ENCODE assay signal across 10 cellular contexts in the genomic region with DNA sequence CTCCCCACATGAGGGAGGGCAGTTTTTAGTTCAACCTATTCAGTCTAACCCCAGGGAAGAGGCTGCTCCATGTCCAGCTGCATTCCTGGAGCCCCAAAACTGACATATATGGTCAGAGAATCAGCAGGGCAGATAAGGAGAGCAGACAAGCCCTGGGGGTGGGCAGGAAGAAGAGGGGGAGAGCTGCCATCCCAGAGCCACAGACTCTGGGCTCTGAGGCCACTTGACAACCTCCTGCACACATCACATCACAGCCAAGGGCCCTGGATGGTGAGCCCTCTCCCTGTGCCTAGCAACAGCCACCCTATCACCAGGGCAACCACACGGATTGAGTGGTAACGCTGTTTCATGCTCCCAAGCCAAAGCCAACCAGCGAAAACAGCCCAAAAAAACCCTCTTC. TPM values are rescaled to one million over a fixed set of nuclear protein-coding genes. Genes with fewer than 3 reads are reported as not detected.
DNase-seq lines count a peak whose midpoint lies in the region; ATAC-seq, FAIRE-seq and TF ChIP-seq lines count a peak whose summit lies in the region.
"Had no signal": no experiment of that assay in that cellular context is flagged by ENCODE, and none has a peak within 500 bp of the region (broad histone marks: within the 10 kb centered on the region; RNA-seq: fewer than 3 reads in every experiment).

No MANE protein-coding gene starts in this region.

- ATAC-seq in K562: no peak
- ATAC-seq in memory B cell (ENCODE audit: low read depth): no peak
- ATAC-seq in GM19023 (IDR thresholded peaks at IDR 0.05; ENCODE audit: unreplicated experiment): no peak

- CTCF ChIA-PET in activated CD4-positive, alpha-beta T cell treated with anti-CD3 and anti-CD28 coated beads, Interleukin-2, amount 10 ng/mL, durations not matched to agents 7 days and 5 days (lab: Charles Lee): interaction anchor here (0.6 to 1.1 kb wide), 4 partner anchors 9 to 602 kb away, joined by 3 to 6 read pairs (median 3); no protein-coding TSS in a partner anchor
- CTCF ChIA-PET in K562 (lab: Yijun Ruan, JAX; ENCODE audit: low intra/inter-chr PET ratio) (no interaction called here), Calu3 (lab: Charles Lee) (no interaction called here)

- no peaks in the 10 kb centered on the region for H3K27me3 ChIP-seq in K562 (ENCODE audit: control insufficient read depth in 2 of 2, insufficient read depth in 2 of 2, low read length in 2 of 2)

- no peak overlapping the region for H3K4me3 Mint-ChIP-seq in activated CD4-positive, alpha-beta T cell treated with anti-CD3 and anti-CD28 coated beads, Interleukin-2, amount 10 ng/mL, durations not matched to agents 7 days and 5 days
- no peak overlapping the region for H3K4me3 Mint-ChIP-seq in memory B cell
- H3K4me3 Mint-ChIP-seq in Calu3 (ENCODE audit: low read depth, unreplicated experiment): no peak overlapping the region

- TF ChIP-seq CTCF in K562 (IDR thresholded peaks at IDR 0.05 in 2 of 3, conservative IDR thresholded peaks at IDR 0.05 in 1 of 3; ENCODE audit: insufficient read depth in 2 of 3, low read depth in 1 of 3, low read length in 3 of 3) (no peak), Calu3 (IDR thresholded peaks at IDR 0.05; ENCODE audit: unreplicated experiment) (no peak)

- H3K4me1 ChIP-seq in K562 (replicated peaks in 1 of 2; ENCODE audit: control insufficient read depth in 2 of 2, insufficient read depth in 2 of 2, low read length in 2 of 2): peaks cover 24 to 37% of the 10 kb centered on the region in 2 experiments

- no peak for TF ChIP-seq EP300 in K562 (IDR thresholded peaks at IDR 0.05; ENCODE audit: low read length)

- no peaks in the 10 kb centered on the region for H3K27me3 Mint-ChIP-seq in activated CD4-positive, alpha-beta T cell treated with anti-CD3 and anti-CD28 coated beads, Interleukin-2, amount 10 ng/mL, durations not matched to agents 7 days and 5 days
- H3K27me3 Mint-ChIP-seq in memory B cell (no peaks in the 10 kb centered on the region), Calu3 (ENCODE audit: unreplicated experiment) (no peaks in the 10 kb centered on the region)

- no peak overlapping the region for H3K4me2 ChIP-seq in K562 (ENCODE audit: insufficient read depth, low read length)

- peaks cover 39% of the 10 kb centered on the region for H3K4me1 Mint-ChIP-seq in activated CD4-positive, alpha-beta T cell treated with anti-CD3 and anti-CD28 coated beads, Interleukin-2, amount 10 ng/mL, durations not matched to agents 7 days and 5 days
- H3K4me1 Mint-ChIP-seq in memory B cell (peaks cover 17% of the 10 kb centered on the region), Calu3 (ENCODE audit: low read depth, unreplicated experiment) (peaks cover 10% of the 10 kb centered on the region)

- intact Hi-C loops in K562 (cut with micrococcal nuclease): no loop called here
- intact Hi-C loops in Calu3 (cut with micrococcal nuclease; ENCODE audit: unreplicated experiment): no loop called here

- no peaks in the 10 kb centered on the region for H3K9me3 Mint-ChIP-seq in activated CD4-positive, alpha-beta T cell treated with anti-CD3 and anti-CD28 coated beads, Interleukin-2, amount 10 ng/mL, durations not matched to agents 7 days and 5 days
- H3K9me3 Mint-ChIP-seq in memory B cell (no peaks in the 10 kb centered on the region), Calu3 (ENCODE audit: low read depth, unreplicated experiment) (no peaks in the 10 kb centered on the region)

- no peaks in the 10 kb centered on the region for H3K9me3 ChIP-seq in K562 (replicated peaks; ENCODE audit: control insufficient read depth, insufficient read depth, low read depth, low read length)

- no peaks in the 10 kb centered on the region for H3K9me1 ChIP-seq in K562 (ENCODE audit: control insufficient read depth, insufficient read depth, low read length)

- POLR2A ChIA-PET in activated CD4-positive, alpha-beta T cell treated with anti-CD3 and anti-CD28 coated beads, Interleukin-2, amount 10 ng/mL, durations not matched to agents 7 days and 5 days (lab: Charles Lee): no interaction called here
- POLR2A ChIA-PET in K562 (lab: Yijun Ruan, JAX): interaction anchor here (0.6 to 1.8 kb wide), 4 partner anchors 12 to 1024 kb away, joined by 3 to 4 read pairs (median 4); no protein-coding TSS in a partner anchor

- TF ChIP-seq RAD21 in K562 (CRISPR knock-in tag; conservative IDR thresholded peaks at IDR 0.05 in 1 of 2, IDR thresholded peaks at IDR 0.05 in 1 of 2): no peak

- TF ChIP-seq POLR2A in K562 (conservative IDR thresholded peaks at IDR 0.05): no peak

- BruUV-seq in K562 (replicated peaks; lab: Mats Ljungman, UMichigan) (no TSS peak), Calu3 (replicated peaks; lab: Mats Ljungman, UMichigan) (no TSS peak)

- in situ Hi-C loops in K562 (cut with MboI): no loop called here

- H4K20me1 ChIP-seq in K562 (replicated peaks; ENCODE audit: control insufficient read depth, insufficient read depth, low read length): no peaks in the 10 kb centered on the region

- peaks cover 34% of the 10 kb centered on the region for H3K36me3 ChIP-seq in K562 (ENCODE audit: control insufficient read depth, insufficient read depth, low read length)

- peak overlapping the region in 1 of 2 experiments; percentile 80; a peak in 2 of 4 replicates for H3K9ac ChIP-seq in K562 (ENCODE audit: insufficient read depth in 1 of 2, low read depth in 2 of 2, low read length in 2 of 2)

- no peak for DNase-seq in activated CD4-positive, alpha-beta T cell treated with anti-CD3 and anti-CD28 coated beads, Interleukin-2, amount 10 ng/mL, durations not matched to agents 7 days and 5 days
- no peak for DNase-seq in activated CD4-positive, alpha-beta T cell treated with anti-CD3 and anti-CD28 coated beads for 4 hours
- DNase-seq in K562 (ENCODE audit: extremely low read depth in 1 of 4, low spot score in 3 of 4) (no peak), memory B cell (ENCODE audit: low spot score in 2 of 2) (no peak), substantia nigra (lab: John Stamatoyannopoulos, UW) (peak in 32 of 49 donors; percentile 24 to 83 (median 48)), Calu3 (no peak), NCI-H2227 treated with DMSO at 0.1 percent for 48 hours (lab: John Stamatoyannopoulos, UW) (no peak)
- DNase-seq: activated T-cell treated with anti-CD3 and anti-CD28 coated beads, Interleukin-2, amount 50 U/mL, for 48 hours had no signal

- peak overlapping the region; percentile 72 for H3K27ac Mint-ChIP-seq in activated CD4-positive, alpha-beta T cell treated with anti-CD3 and anti-CD28 coated beads, Interleukin-2, amount 10 ng/mL, durations not matched to agents 7 days and 5 days
- peak overlapping the region; percentile 43 for H3K27ac Mint-ChIP-seq in memory B cell
- H3K27ac Mint-ChIP-seq in Calu3 (ENCODE audit: unreplicated experiment): no peak overlapping the region

- no peak for FAIRE-seq in K562 (lab: Jason Lieb, UNC)

- peaks cover 42% of the 10 kb centered on the region for H3K36me3 Mint-ChIP-seq in activated CD4-positive, alpha-beta T cell treated with anti-CD3 and anti-CD28 coated beads, Interleukin-2, amount 10 ng/mL, durations not matched to agents 7 days and 5 days (ENCODE audit: low read depth)
- H3K36me3 Mint-ChIP-seq in memory B cell (peaks cover 10% of the 10 kb centered on the region), Calu3 (ENCODE audit: insufficient read depth, unreplicated experiment) (peaks cover 32% of the 10 kb centered on the region)

- no peak overlapping the region for H3K4me3 ChIP-seq in K562

- H3K79me2 ChIP-seq in K562 (ENCODE audit: control insufficient read depth, insufficient read depth, low read length): peaks cover 38% of the 10 kb centered on the region

- no peak overlapping the region for H3K27ac ChIP-seq in K562 (ENCODE audit: extremely low read depth, low read depth, low read length)
- H3K27ac ChIP-seq in substantia nigra (ENCODE audit: low read depth, low read length, poor library complexity, severe bottlenecking): peak overlapping the region; percentile 97

- no peak overlapping the region for H2AFZ ChIP-seq in K562 (ENCODE audit: low read depth, low read length)

- WGBS in K562 (ENCODE audit: insufficient coverage, low coverage, missing lambda C conversion rate): 27% methylated on average over 3 of the region's 3 CpGs

RNA-seq across cellular contexts. Expression of a gene that starts 3.1 kb away (rescaled TPM):
- total RNA-seq in activated CD4-positive, alpha-beta T cell treated with anti-CD3 and anti-CD28 coated beads, Interleukin-2, amount 10 ng/mL, durations not matched to agents 7 days and 5 days: 10 to 100 TPM; 83.8 to 88.8 TPM
- 36.7 and 76.2 TPM in 2 replicates for total RNA-seq in K562 (2011; cell fraction: chromatin; rRNA removed; ENCODE audit: low replicate concordance)
- 31.7 and 34.5 TPM in 2 replicates for total RNA-seq in K562 (2011; cell fraction: nucleolus; rRNA removed)
- total RNA-seq in K562 (2011; cell fraction: nucleoplasm; rRNA removed): 30.6 and 40.3 TPM in 2 replicates
- total RNA-seq in K562 (2014; rRNA removed) (7.4 and 11.1 TPM in 2 replicates), K562 (2014; rRNA removed; fragmentation: Illumina TruSeq; extraction: Trizol) (5.9 and 6.9 TPM in 2 replicates), K562 (2015; rRNA removed; fragmentation: Illumina TruSeq; extraction: Trizol) (10.7 and 11.3 TPM in 2 replicates), K562 (2021) (30.3 and 30.4 TPM in 2 replicates), Calu3 (2022) (65.4 and 81.6 TPM in 2 replicates)
- polyA plus RNA-seq in K562 (2011; rRNA removed) (8.2 and 13.2 TPM in 2 replicates), K562 (2014; fragmentation: Illumina TruSeq; extraction: Trizol) (25.0 and 26.7 TPM in 2 replicates), K562 (2014; fragmentation: Nextera tagmentation; extraction: Ambion mirVana) (1 to 10 TPM; 3.6 to 5.7 TPM), K562 (2014; rRNA removed) (14.1 and 14.2 TPM in 2 replicates)
- polyA plus RNA-seq in K562 (2011; cell fraction: cytosol; rRNA removed): 10.8 and 17.1 TPM in 2 replicates
- 11.1 and 18.2 TPM in 2 replicates for polyA plus RNA-seq in K562 (2011; cell fraction: nucleus; rRNA removed)
- polyA plus RNA-seq in K562 (2012): 16.3 and 23.1 TPM in 2 replicates
- polyA minus RNA-seq in K562 (2011; rRNA and poly(A)+ RNA removed): 23.5 and 26.8 TPM in 2 replicates
- polyA minus RNA-seq in K562 (2011; cell fraction: cytosol; rRNA and poly(A)+ RNA removed): 27.3 and 29.4 TPM in 2 replicates
- polyA minus RNA-seq in K562 (2011; cell fraction: nucleus; rRNA and poly(A)+ RNA removed): 11.3 and 15.9 TPM in 2 replicates

RNA-seq across cellular contexts. Expression of a gene that starts 3.5 kb away (rescaled TPM):
- 10 to 100 TPM; 11.7 to 16.3 TPM for total RNA-seq in activated CD4-positive, alpha-beta T cell treated with anti-CD3 and anti-CD28 coated beads, Interleukin-2, amount 10 ng/mL, durations not matched to agents 7 days and 5 days
- total RNA-seq in K562 (2011; cell fraction: chromatin; rRNA removed; ENCODE audit: low replicate concordance): 16.0 and 39.3 TPM in 2 replicates
- total RNA-seq in K562 (2011; cell fraction: nucleolus; rRNA removed): 22.9 and 32.4 TPM in 2 replicates
- 20.5 and 21.6 TPM in 2 replicates for total RNA-seq in K562 (2011; cell fraction: nucleoplasm; rRNA removed)
- total RNA-seq in K562 (2014; rRNA removed): 11.8 and 12.2 TPM in 2 replicates
- 7.3 and 7.4 TPM in 2 replicates for total RNA-seq in K562 (2014; rRNA removed; fragmentation: Illumina TruSeq; extraction: Trizol)
- total RNA-seq in K562 (2015; rRNA removed; fragmentation: Illumina TruSeq; extraction: Trizol): 12.8 and 14.1 TPM in 2 replicates
- 17.4 and 18.4 TPM in 2 replicates for total RNA-seq in K562 (2021)
- 4.5 and 7.6 TPM in 2 replicates for polyA plus RNA-seq in K562 (2011; rRNA removed)
- 5.7 and 12.0 TPM in 2 replicates for polyA plus RNA-seq in K562 (2011; cell fraction: cytosol; rRNA removed)
- polyA plus RNA-seq in K562 (2011; cell fraction: nucleus; rRNA removed): 13.3 and 21.7 TPM in 2 replicates
- polyA plus RNA-seq in K562 (2012): 8.5 and 12.1 TPM in 2 replicates
- 7.4 and 10.8 TPM in 2 replicates for polyA plus RNA-seq in K562 (2014; fragmentation: Illumina TruSeq; extraction: Trizol)
- under 1 TPM; 0.15 to 0.38 TPM for polyA plus RNA-seq in K562 (2014; fragmentation: Nextera tagmentation; extraction: Ambion mirVana)
- polyA plus RNA-seq in K562 (2014; rRNA removed): 7.0 and 10.0 TPM in 2 replicates
- polyA minus RNA-seq in K562 (2011; rRNA and poly(A)+ RNA removed): 4.6 and 4.8 TPM in 2 replicates
- 5.2 and 8.7 TPM in 2 replicates for polyA minus RNA-seq in K562 (2011; cell fraction: cytosol; rRNA and poly(A)+ RNA removed)
- 14.1 and 19.8 TPM in 2 replicates for polyA minus RNA-seq in K562 (2011; cell fraction: nucleus; rRNA and poly(A)+ RNA removed)
- total RNA-seq in Calu3 (2022): 14.8 and 15.5 TPM in 2 replicates

RNA-seq across cellular contexts. Expression of a gene that starts 21.7 kb away (rescaled TPM):
- total RNA-seq in activated CD4-positive, alpha-beta T cell treated with anti-CD3 and anti-CD28 coated beads, Interleukin-2, amount 10 ng/mL, durations not matched to agents 7 days and 5 days: under 1 TPM in 1 of 2 experiments, not detected in 1; 0.15 TPM
- total RNA-seq in K562 (2011; cell fraction: chromatin; rRNA removed; ENCODE audit: low replicate concordance): not detected in 2 replicates
- total RNA-seq in K562 (2011; cell fraction: nucleolus; rRNA removed): not detected in 2 replicates
- not detected in 2 replicates for total RNA-seq in K562 (2011; cell fraction: nucleoplasm; rRNA removed)
- total RNA-seq in K562 (2014; rRNA removed) (not detected in 2 replicates), K562 (2014; rRNA removed; fragmentation: Illumina TruSeq; extraction: Trizol) (not detected in 2 replicates), K562 (2015; rRNA removed; fragmentation: Illumina TruSeq; extraction: Trizol) (not detected in 2 replicates), K562 (2021) (0.16 and 0.22 TPM in 2 replicates), Calu3 (2022) (not detected in 2 replicates)
- polyA plus RNA-seq in K562 (2011; rRNA removed) (not detected in 2 replicates), K562 (2014; fragmentation: Illumina TruSeq; extraction: Trizol) (not detected in 2 replicates), K562 (2014; fragmentation: Nextera tagmentation; extraction: Ambion mirVana) (not detected), K562 (2014; rRNA removed) (not detected in 2 replicates)
- not detected in 2 replicates for polyA plus RNA-seq in K562 (2011; cell fraction: cytosol; rRNA removed)
- not detected in 2 replicates for polyA plus RNA-seq in K562 (2011; cell fraction: nucleus; rRNA removed)
- not detected in 2 replicates for polyA plus RNA-seq in K562 (2012)
- polyA minus RNA-seq in K562 (2011; rRNA and poly(A)+ RNA removed): not detected in 2 replicates
- polyA minus RNA-seq in K562 (2011; cell fraction: cytosol; rRNA and poly(A)+ RNA removed): 2.4 TPM in 1 of 2 replicates, not detected in the other
- polyA minus RNA-seq in K562 (2011; cell fraction: nucleus; rRNA and poly(A)+ RNA removed): not detected in 2 replicates
- polyA plus RNA-seq: AG04450 had no signal

Comparison
In these comparisons a context has a peak if more than half of its experiments do, and no peak if none do; other contexts are left out.
1. DNase-seq: peak in substantia nigra (32 of 49); none in activated CD4-positive, alpha-beta T cell treated with anti-CD3 and anti-CD28 coated beads, Interleukin-2, amount 10 ng/mL, durations not matched to agents 7 days and 5 days (single experiment), activated CD4-positive, alpha-beta T cell treated with anti-CD3 and anti-CD28 coated beads for 4 hours (0 of 2), K562 (0 of 4), memory B cell (0 of 2), Calu3 (single experiment) and NCI-H2227 treated with DMSO at 0.1 percent for 48 hours (single experiment).